In genomic region chr7:90320801-90321494, GRCh38 we compare ENCODE assay signal across 8 cellular contexts. TPM values are rescaled to one million over a fixed set of nuclear protein-coding genes. Genes with fewer than 3 reads are reported as not detected.
DNase-seq lines count a peak whose midpoint lies in the region; ATAC-seq and TF ChIP-seq lines count a peak whose summit lies in the region.

FAM237B (minus strand) TSS chr7:90321304; CDS start chr7:90319748, 1,556 bp downstream.

- H3K4me3 ChIP-seq in CD8-positive, alpha-beta T cell (ENCODE audit: low read depth, low read length), result no peak within 1 kb of the TSS
- H3K4me3 ChIP-seq in MG63 (peak within 1 kb of the TSS; percentile 28), fibroblast of lung (replicated peaks in 1 of 4; ENCODE audit: control extremely low read depth in 1 of 4, insufficient read depth in 1 of 4, low read depth in 3 of 4, low read length in 4 of 4) (peak within 1 kb of the TSS; percentile 32 to 53 (median 50))
- no peak within 1 kb of the TSS for H3K4me3 ChIP-seq in effector memory CD4-positive, alpha-beta T cell (ENCODE audit: insufficient read depth, low read depth, low read length, poor library complexity, severe bottlenecking)

- peak within 1 kb of the TSS; percentile 42 for H3K4me3 Mint-ChIP-seq in CD8-positive, alpha-beta T cell
- H3K4me3 Mint-ChIP-seq in nephron progenitor cell, result peak within 1 kb of the TSS; percentile 84

- POLR2A ChIA-PET in CD8-positive, alpha-beta T cell (lab: Charles Lee), result no interaction called here

- no peaks in the 10 kb centered on the region for H4K20me1 ChIP-seq in fibroblast of lung (ENCODE audit: control insufficient read depth, extremely low read depth, insufficient read depth, low read length)

- H3K27me3 ChIP-seq in CD8-positive, alpha-beta T cell (ENCODE audit: insufficient read depth, low read length), result peaks cover 5% of the 10 kb centered on the region
- H3K27me3 ChIP-seq in MG63 (peaks cover 11% of the 10 kb centered on the region; the same call in 1 of the 2 replicates), fibroblast of lung (ENCODE audit: control insufficient read depth, insufficient read depth, low read length) (peaks cover 9% of the 10 kb centered on the region)
- peaks cover 10% of the 10 kb centered on the region for H3K27me3 ChIP-seq in effector memory CD4-positive, alpha-beta T cell (replicated peaks; ENCODE audit: control insufficient read depth, insufficient read depth, low read length, poor library complexity, severe bottlenecking)

- CTCF ChIA-PET in CD8-positive, alpha-beta T cell (lab: Charles Lee), result interaction anchor here (0.7 kb wide), 1 partner anchor 25 kb away, joined by 3 read pairs; no protein-coding TSS in a partner anchor

- no peak for TF ChIP-seq CTCF in CD8-positive, alpha-beta T cell (IDR thresholded peaks at IDR 0.05)
- no peak for TF ChIP-seq CTCF in fibroblast of lung (conservative IDR thresholded peaks at IDR 0.05 in 1 of 2, IDR thresholded peaks at IDR 0.05 in 1 of 2; ENCODE audit: low read depth in 1 of 2, low read length in 2 of 2)
- TF ChIP-seq CTCF in nephron progenitor cell (IDR thresholded peaks at IDR 0.05), result no peak

- H3K27ac ChIP-seq in CD8-positive, alpha-beta T cell (ENCODE audit: low read depth, low read length), result no peak within 1 kb of the TSS
- no peak within 1 kb of the TSS for H3K27ac ChIP-seq in fibroblast of lung (ENCODE audit: insufficient read depth, low read length)
- no peak within 1 kb of the TSS for H3K27ac ChIP-seq in effector memory CD4-positive, alpha-beta T cell (ENCODE audit: insufficient read depth, low read length, poor library complexity, severe bottlenecking)

- intact Hi-C loops in CD8-positive, alpha-beta T cell (cut with DNase I, micrococcal nuclease), result no loop called here

- no peak for DNase-seq in CD8-positive, alpha-beta T cell
- peak; percentile 29 for DNase-seq in MG63
- DNase-seq in fibroblast of lung (ENCODE audit: low read depth in 2 of 2), result peak; percentile 34 to 42
- peak; percentile 70 for DNase-seq in nephron progenitor cell
- no peak for DNase-seq in globus pallidus (ENCODE audit: low spot score)
- no peak for DNase-seq in effector memory CD4-positive, alpha-beta T cell
- DNase-seq in T-helper 9 cell, result no peak

- H3K27ac Mint-ChIP-seq in CD8-positive, alpha-beta T cell, result no peak within 1 kb of the TSS
- no peak within 1 kb of the TSS for H3K27ac Mint-ChIP-seq in nephron progenitor cell

- no peak for ATAC-seq in CD8-positive, alpha-beta T cell
- no peak for ATAC-seq in GM18520 (IDR thresholded peaks at IDR 0.05; ENCODE audit: unreplicated experiment)

- no peaks in the 10 kb centered on the region for H3K36me3 ChIP-seq in CD8-positive, alpha-beta T cell (ENCODE audit: insufficient read depth, low read length)
- H3K36me3 ChIP-seq in MG63, result no peaks in the 10 kb centered on the region
- H3K36me3 ChIP-seq in fibroblast of lung (ENCODE audit: control insufficient read depth, insufficient read depth, low read length), result no peaks in the 10 kb centered on the region
- H3K36me3 ChIP-seq in effector memory CD4-positive, alpha-beta T cell (ENCODE audit: control insufficient read depth, insufficient read depth, low read length), result no peaks in the 10 kb centered on the region

- H3K9ac ChIP-seq in fibroblast of lung (ENCODE audit: insufficient read depth, low read length), result no peak within 1 kb of the TSS

- H3K36me3 Mint-ChIP-seq in CD8-positive, alpha-beta T cell, result no peaks in the 10 kb centered on the region
- no peaks in the 10 kb centered on the region for H3K36me3 Mint-ChIP-seq in nephron progenitor cell (ENCODE audit: low read depth)

- peaks cover 53% of the 10 kb centered on the region for H3K27me3 Mint-ChIP-seq in CD8-positive, alpha-beta T cell (ENCODE audit: low read depth)
- peaks cover 72% of the 10 kb centered on the region for H3K27me3 Mint-ChIP-seq in nephron progenitor cell (ENCODE audit: low read depth, poor library complexity)

- H3K9me3 Mint-ChIP-seq in CD8-positive, alpha-beta T cell, result no peaks in the 10 kb centered on the region
- no peaks in the 10 kb centered on the region for H3K9me3 Mint-ChIP-seq in nephron progenitor cell

- H3K9me3 ChIP-seq in CD8-positive, alpha-beta T cell (ENCODE audit: low read length), result no peaks in the 10 kb centered on the region
- H3K9me3 ChIP-seq in MG63, result no peaks in the 10 kb centered on the region
- H3K9me3 ChIP-seq in fibroblast of lung (ENCODE audit: control insufficient read depth, insufficient read depth, low read depth, low read length), result no peaks in the 10 kb centered on the region
- H3K9me3 ChIP-seq in effector memory CD4-positive, alpha-beta T cell (ENCODE audit: control insufficient read depth, low read length), result no peaks in the 10 kb centered on the region

- peak within 1 kb of the TSS; percentile 89 for H3K4me2 ChIP-seq in fibroblast of lung (ENCODE audit: extremely low read depth, insufficient read depth, low read length)

- H3K4me1 Mint-ChIP-seq in CD8-positive, alpha-beta T cell (ENCODE audit: low read depth), result peaks cover 11% of the 10 kb centered on the region
- H3K4me1 Mint-ChIP-seq in nephron progenitor cell, result peaks cover 10% of the 10 kb centered on the region

- peak within 1 kb of the TSS; percentile 65 for H2AFZ ChIP-seq in fibroblast of lung (ENCODE audit: low read length)

- H3K4me1 ChIP-seq in CD8-positive, alpha-beta T cell (ENCODE audit: insufficient read depth, low read length), result no peaks in the 10 kb centered on the region
- no peaks in the 10 kb centered on the region for H3K4me1 ChIP-seq in fibroblast of lung (ENCODE audit: control insufficient read depth, extremely low read depth, insufficient read depth, low read length)
- peaks cover 4% of the 10 kb centered on the region for H3K4me1 ChIP-seq in effector memory CD4-positive, alpha-beta T cell (ENCODE audit: control insufficient read depth, insufficient read depth, low read length, poor library complexity, severe bottlenecking)

- no peaks in the 10 kb centered on the region for H3K79me2 ChIP-seq in fibroblast of lung (ENCODE audit: control insufficient read depth, insufficient read depth, low read length)

RNA-seq across cellular contexts. Expression of gene FAM237B, which starts in this region (rescaled TPM):
- not detected for total RNA-seq in CD8-positive, alpha-beta T cell
- not detected in 2 replicates for total RNA-seq in MG63 (2014; rRNA removed; shearing (Covaris generic); ENCODE audit: low replicate concordance)
- under 0.01 TPM in 1 of 2 replicates, not detected in the other for total RNA-seq in fibroblast of lung
- polyA plus RNA-seq in fibroblast of lung, result 0.03 TPM in 1 of 2 replicates, not detected in the other
- not detected in 2 replicates for polyA plus RNA-seq in fibroblast of lung (2012)
- polyA minus RNA-seq in fibroblast of lung (ENCODE audit: low replicate concordance), result not detected in 2 replicates

Comparison
In these comparisons a context has a peak if more than half of its experiments do, and no peak if none do; other contexts are left out.
1. Peak in DNase-seq and H3K4me3 ChIP-seq in MG63; RNA of the gene not detected or under 1 TPM.
2. Peak in DNase-seq, H3K4me3 ChIP-seq and H3K4me2 ChIP-seq in fibroblast of lung; RNA of the gene not detected or under 1 TPM.